In genomic region chr2:41527525-41528323, GRCh38 we compare ENCODE assay signal across 2 cellular contexts.
A peak's percentile ranks its signal among the peaks of the same experiment; 100 is the strongest.
TF ChIP-seq lines count a peak whose summit lies in the region.

No MANE protein-coding gene starts in this region.

TF ChIP-seq in IMR-90, 13 proteins besides CTCF, POLR2A, EP300 and RAD21:
- TF ChIP-seq MAFK (IDR thresholded peaks at IDR 0.05; ENCODE audit: low read depth, low read length) (peak; percentile 61), BHLHE40 (IDR thresholded peaks at IDR 0.05; ENCODE audit: low read depth, low read length) (no peak)

TF ChIP-seq in K562, 482 proteins besides CTCF, POLR2A, EP300 and RAD21:
- no peak for TF ChIP-seq CBX3 (IDR thresholded peaks at IDR 0.05; ENCODE audit: borderline replicate concordance in 1 of 2, low read length in 2 of 2)
- TF ChIP-seq MYC (IDR thresholded peaks at IDR 0.05; ENCODE audit: low read depth, low read length) = no peak
- TF ChIP-seq MYC (CRISPR knock-in tag; IDR thresholded peaks at IDR 0.05; ENCODE audit: borderline replicate concordance, low read depth) = no peak
- TF ChIP-seq HMGN3 (IDR thresholded peaks at IDR 0.05; ENCODE audit: borderline replicate concordance, extremely low read depth, insufficient read length, low read depth, low read length) = no peak
- TF ChIP-seq ZKSCAN8 (CRISPR knock-in tag; IDR thresholded peaks at IDR 0.05) = no peak
- TF ChIP-seq SMAD4 (CRISPR knock-in tag; conservative IDR thresholded peaks at IDR 0.05) = no peak
- TF ChIP-seq CHD2 (IDR thresholded peaks at IDR 0.05; ENCODE audit: low read depth, low read length) = no peak
- no peak for TF ChIP-seq CHCHD3 (CRISPR knock-in tag; IDR thresholded peaks at IDR 0.05)
- no peak for TF ChIP-seq ZBTB5 (IDR thresholded peaks at IDR 0.05)
- TF ChIP-seq ZNF316 (IDR thresholded peaks at IDR 0.05) = peak; percentile 83
- TF ChIP-seq XRCC5 (IDR thresholded peaks at IDR 0.05; ENCODE audit: low read depth, low read length) = no peak
- TF ChIP-seq MAFF (IDR thresholded peaks at IDR 0.05; ENCODE audit: low read length) = peak; percentile 44; the same call in 1 of the 2 replicates
- TF ChIP-seq FOXJ3 (CRISPR knock-in tag; IDR thresholded peaks at IDR 0.05) = no peak
- peak; percentile 52; the same call in 1 of the 2 replicates for TF ChIP-seq MAFG (tag; conservative IDR thresholded peaks at IDR 0.05)
- TF ChIP-seq UBTF (IDR thresholded peaks at IDR 0.05; ENCODE audit: borderline replicate concordance in 1 of 2, low read depth in 2 of 2, low read length in 2 of 2) = no peak
- TF ChIP-seq MAFK (IDR thresholded peaks at IDR 0.05; ENCODE audit: low read length) = 0 out of 2 replicates have a peak, but pooled peaks have one; percentile 46
- TF ChIP-seq GABPB1 (CRISPR knock-in tag; IDR thresholded peaks at IDR 0.05) = no peak
